Comparison of ENCODE assay signal across 28 cellular contexts in genomic region chr3:146259880-146260589, GRCh38. TPM values are rescaled to one million over a fixed set of nuclear protein-coding genes. Genes with fewer than 3 reads are reported as not detected.
"Had no signal": no experiment of that assay in that cellular context is flagged by ENCODE, and none has a peak within 500 bp of the region (broad histone marks: within the 10 kb centered on the region; RNA-seq: fewer than 3 reads in every experiment).

No MANE protein-coding gene starts in this region.

- H3K4me3 ChIP-seq: adrenal gland, body of pancreas, esophagus squamous epithelium had no signal

- ATAC-seq: activated CD4-positive, CD25-positive, alpha-beta regulatory T cell treated with anti-CD3 and anti-CD28 coated beads, Interleukin-2, amount 50 U/mL, for 24 hours; activated CD8-positive, alpha-beta T cell treated with anti-CD3 and anti-CD28 coated beads for 36 hours; activated naive CD8-positive, alpha-beta T cell treated with anti-CD3 and anti-CD28 coated beads, Interleukin-2, amount 50 U/mL, for 24 hours; body of pancreas; T-helper 17 cell had no signal

- DNase-seq: activated B cell treated with CpG ODN at 0.5 μM for 24 hours; activated CD4-positive, alpha-beta T cell treated with anti-CD3 and anti-CD28 coated beads for 48 hours; activated CD4-positive, alpha-beta T cell treated with anti-CD3 and anti-CD28 coated beads, Interleukin-2, amount 50 U/mL, for 1 hour; activated CD4-positive, alpha-beta T cell treated with anti-CD3 and anti-CD28 coated beads, Interleukin-2, amount 50 U/mL, for 48 hours; activated CD8-positive, alpha-beta memory T cell treated with anti-CD3 and anti-CD28 coated beads for 24 hours; activated CD8-positive, alpha-beta T cell treated with anti-CD3 and anti-CD28 coated beads for 36 hours; activated effector memory CD4-positive, alpha-beta T cell treated with anti-CD3 and anti-CD28 coated beads, Interleukin-2, amount 50 U/mL, for 16 hours; activated naive CD4-positive, alpha-beta T cell treated with anti-CD3 and anti-CD28 coated beads for 36 hours; activated naive CD8-positive, alpha-beta T cell treated with anti-CD3 and anti-CD28 coated beads for 36 hours; activated naive CD8-positive, alpha-beta T cell treated with anti-CD3 and anti-CD28 coated beads, Interleukin-2, amount 50 U/mL, for 24 hours; activated T-cell treated with anti-CD3 and anti-CD28 coated beads, Interleukin-2, amount 50 U/mL, for 1 hour; activated T-cell treated with anti-CD3 and anti-CD28 coated beads, Interleukin-2, amount 50 U/mL, for 48 hours; adrenal gland; amygdala; aorta; body of pancreas; caudate nucleus; effector CD8-positive, alpha-beta T cell; esophagus squamous epithelium; head of caudate nucleus; T-helper 1 cell; T-helper 17 cell; T1000; WERI-Rb-1 had no signal

- H3K4me1 ChIP-seq: body of pancreas, esophagus squamous epithelium had no signal

- H3K27me3 ChIP-seq: adrenal gland, body of pancreas, esophagus squamous epithelium had no signal

- H3K27ac ChIP-seq: adrenal gland, body of pancreas, epithelial cell of prostate, esophagus squamous epithelium, WERI-Rb-1 had no signal

- H3K9me3 ChIP-seq: adrenal gland, body of pancreas, esophagus squamous epithelium had no signal

- H3K36me3 ChIP-seq: adrenal gland, esophagus squamous epithelium, WERI-Rb-1 had no signal

RNA-seq across cellular contexts. Expression of gene PLSCR4, which starts 9.1 kb away (rescaled TPM):
- total RNA-seq: activated B cell treated with CpG ODN at 0.5 μM for 24 hours; activated CD8-positive, alpha-beta T cell treated with anti-CD3 and anti-CD28 coated beads for 36 hours; activated naive CD4-positive, alpha-beta T cell treated with anti-CD3 and anti-CD28 coated beads for 36 hours; activated naive CD8-positive, alpha-beta T cell treated with anti-CD3 and anti-CD28 coated beads for 36 hours; activated T-helper 1 cell treated with anti-CD3 and anti-CD28 coated beads, Interleukin-12 subunit alpha, Interleukin-12 subunit beta, Interleukin-2, Interleukin-4 antibody, amounts not matched to agents 30 ng/mL and 10 ng/mL and 1 ng/mL, durations not matched to agents 14 hours and 24 hours and 36 hours; activated T-helper 2 cell treated with anti-CD3 and anti-CD28 coated beads, Interferon-gamma antibody, Interleukin-2, Interleukin-4, amounts not matched to agents 10 μg/mL and 5 μg/mL and 100 μg/mL, durations not matched to agents 14 hours and 24 hours and 36 hours had no signal
